In the genomic region with DNA sequence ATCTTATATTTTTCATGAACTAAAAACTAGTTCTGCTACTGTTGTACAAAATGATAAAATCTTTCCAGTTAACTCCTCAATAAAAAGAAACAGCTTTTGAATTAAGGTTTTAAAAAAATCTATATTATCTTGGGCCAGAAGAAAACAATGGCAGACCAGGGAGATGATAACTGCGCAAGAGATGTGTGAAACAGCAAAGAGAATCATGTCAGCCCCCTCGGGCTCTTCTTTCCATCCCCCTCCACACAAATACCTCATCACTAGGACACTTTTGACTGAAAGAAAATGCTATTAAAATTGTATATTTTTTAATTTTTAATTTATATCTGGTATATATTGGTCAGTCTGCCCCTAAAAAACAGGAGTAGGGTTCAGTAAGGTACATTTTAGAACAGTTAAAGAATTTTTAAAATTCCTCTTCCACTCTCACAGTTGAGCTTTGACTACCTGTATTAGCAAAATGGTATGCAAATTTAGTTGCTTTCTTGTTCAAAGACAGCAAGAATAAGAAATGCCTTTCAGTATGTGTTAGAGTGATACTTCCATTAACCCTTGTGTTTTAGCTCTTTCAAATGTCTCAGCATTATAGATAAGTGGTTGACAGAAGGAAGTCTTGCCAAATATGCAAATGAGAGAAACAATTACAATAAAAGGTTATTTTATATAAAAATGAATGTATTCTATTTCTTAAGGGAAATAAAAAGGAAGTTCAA, we compare ENCODE assay signal across 9 cellular contexts. TPM values are rescaled to one million over a fixed set of nuclear protein-coding genes. Genes with fewer than 3 reads are reported as not detected.
A peak's percentile ranks its signal among the peaks of the same experiment; 100 is the strongest.
DNase-seq lines count a peak whose midpoint lies in the region; ATAC-seq and TF ChIP-seq lines count a peak whose summit lies in the region.
"Had no signal": no experiment of that assay in that cellular context is flagged by ENCODE, and none has a peak within 500 bp of the region (broad histone marks: within the 10 kb centered on the region; RNA-seq: fewer than 3 reads in every experiment).

No MANE protein-coding gene starts in this region.

- H3K9ac ChIP-seq in duodenal mucosa (ENCODE audit: low read depth in 1 of 2, low read length in 2 of 2), result no peak overlapping the region

- H3K27me3 ChIP-seq in duodenal mucosa (ENCODE audit: control insufficient read depth in 1 of 2, insufficient read depth in 2 of 2, low read length in 2 of 2) (no peaks in the 10 kb centered on the region), right cardiac atrium (ENCODE audit: control insufficient read depth, insufficient read depth) (no peaks in the 10 kb centered on the region)

- H3K4me3 ChIP-seq in duodenal mucosa (ENCODE audit: low read depth in 1 of 2, low read length in 2 of 2), result peak overlapping the region; percentile 49 to 52
- no peak overlapping the region for H3K4me3 ChIP-seq in right cardiac atrium (ENCODE audit: low read length)

- intact Hi-C loops in right cardiac atrium (cut with DNase I), result no loop called here

- H3K27ac ChIP-seq in duodenal mucosa (ENCODE audit: low read depth, low read length) (no peak overlapping the region), right cardiac atrium (ENCODE audit: low read length) (no peak overlapping the region)

- H3K36me3 ChIP-seq in duodenal mucosa (ENCODE audit: control insufficient read depth in 1 of 2, insufficient read depth in 2 of 2, low read length in 2 of 2), result no peaks in the 10 kb centered on the region

- ATAC-seq in GM18505 (IDR thresholded peaks at IDR 0.05; ENCODE audit: unreplicated experiment) (peak; percentile 51), GM19463 (IDR thresholded peaks at IDR 0.05; ENCODE audit: unreplicated experiment) (peak; percentile 57), HG03060 (IDR thresholded peaks at IDR 0.05; ENCODE audit: low read depth, unreplicated experiment) (peak; percentile 64), right cardiac atrium (no peak)

- H3K9me3 ChIP-seq in duodenal mucosa (ENCODE audit: control insufficient read depth in 1 of 2, low read length in 2 of 2) (peaks cover 0 to under 1% of the 10 kb centered on the region in 2 donors), right cardiac atrium (ENCODE audit: control insufficient read depth, low read length) (no peaks in the 10 kb centered on the region)

- WGBS in right cardiac atrium, result 58% methylated on average over 2 of the region's 2 CpGs

- H3K4me1 ChIP-seq in duodenal mucosa (ENCODE audit: control insufficient read depth in 1 of 2, insufficient read depth in 2 of 2, low read length in 2 of 2) (no peaks in the 10 kb centered on the region), right cardiac atrium (ENCODE audit: control insufficient read depth, insufficient read depth, low read length) (no peaks in the 10 kb centered on the region)

- DNase-seq in Kasumi-1 (lab: John Stamatoyannopoulos, UW) (no peak), right cardiac atrium (no peak), NCI-H69 (lab: John Stamatoyannopoulos, UW) (no peak), NCI-H1930 (lab: John Stamatoyannopoulos, UW) (no peak)
- DNase-seq: nephron progenitor cell had no signal

- TF ChIP-seq POLR2A in GM18505 (IDR thresholded peaks at IDR 0.05; ENCODE audit: borderline replicate concordance, extremely low read depth, insufficient read depth, insufficient read length), result no peak

RNA-seq across cellular contexts. Expression of a gene that starts 36.4 kb away (rescaled TPM):
- 1 to 10 TPM; 7.2 to 8.1 (median 7.5) TPM for total RNA-seq in right cardiac atrium
- 1.6 TPM for polyA plus RNA-seq in right cardiac atrium

Comparison
In these comparisons a context has a peak if more than half of its experiments do, and no peak if none do; other contexts are left out.
1. ATAC-seq: peak in GM18505 (single experiment), GM19463 (single experiment) and HG03060 (single experiment); none in right cardiac atrium (0 of 2).